Comparison of ENCODE assay signal across 9 cellular contexts in the genomic region with DNA sequence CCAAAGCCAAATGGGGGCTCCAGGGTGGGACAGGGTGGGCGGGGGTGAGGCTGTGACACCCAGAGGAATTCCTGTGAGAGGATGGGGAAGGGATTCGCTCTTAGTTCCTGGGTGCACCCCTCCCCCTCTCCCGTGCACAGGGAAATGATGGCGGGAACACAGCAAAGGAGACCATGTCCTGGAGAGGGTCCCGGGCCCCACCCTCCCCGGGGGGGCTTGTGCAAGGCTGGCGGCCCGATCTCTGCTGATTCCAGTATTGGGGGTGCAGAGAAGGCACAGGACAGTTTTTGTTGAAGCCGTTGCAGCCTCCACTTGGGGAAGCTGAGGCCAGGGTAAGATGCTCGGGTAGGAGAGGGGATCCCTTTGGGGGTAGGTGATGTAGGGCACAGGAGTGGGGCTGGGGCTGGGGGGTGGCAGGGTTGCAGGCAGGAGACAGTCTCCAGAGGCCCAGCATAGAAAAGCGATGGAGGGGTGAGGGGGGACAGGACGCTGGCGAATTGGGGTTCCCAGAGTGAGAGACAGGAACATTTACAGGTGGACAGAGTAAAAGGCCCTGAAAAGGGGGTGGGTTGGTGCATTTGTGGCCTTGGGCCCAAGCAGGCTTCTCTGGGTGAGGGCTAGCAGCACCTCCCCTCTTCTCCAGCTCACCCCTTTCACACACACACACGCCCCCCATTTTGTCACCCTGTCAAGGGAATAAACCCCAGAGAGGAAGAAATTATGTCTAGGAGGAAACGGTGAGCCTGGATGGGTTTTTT. TPM values are rescaled to one million over a fixed set of nuclear protein-coding genes. Genes with fewer than 3 reads are reported as not detected.
DNase-seq lines count a peak whose midpoint lies in the region; ATAC-seq, FAIRE-seq and TF ChIP-seq lines count a peak whose summit lies in the region.
"Had no signal": no experiment of that assay in that cellular context is flagged by ENCODE, and none has a peak within 500 bp of the region (broad histone marks: within the 10 kb centered on the region; RNA-seq: fewer than 3 reads in every experiment).

No MANE protein-coding gene starts in this region.

- no peak overlapping the region for H2BK120ac ChIP-seq in mesendoderm (ENCODE audit: low read depth, low read length)

- DNase-seq in heart left ventricle (peak in 1 of 5 donors; percentile 65), left cardiac atrium (no peak), breast epithelium (ENCODE audit: low spot score in 2 of 2) (no peak), mesendoderm (no peak), upper lobe of left lung (no peak), Kasumi-1 (lab: John Stamatoyannopoulos, UW) (no peak), GM12891 (ENCODE audit: insufficient read length, low spot score) (no peak), NCI-H128 (lab: John Stamatoyannopoulos, UW; ENCODE audit: unreplicated experiment) (no peak)
- DNase-seq: GF-D8 had no signal

- peak overlapping the region; percentile 45 to 98 (median 90) for H3K4me3 ChIP-seq in heart left ventricle
- peak overlapping the region; percentile 81 to 94 (median 82) for H3K4me3 ChIP-seq in breast epithelium
- no peak overlapping the region for H3K4me3 ChIP-seq in mesendoderm (ENCODE audit: low read length)
- peak overlapping the region; percentile 59 to 96 (median 89) for H3K4me3 ChIP-seq in upper lobe of left lung

- FAIRE-seq in GM12891 (lab: Jason Lieb, UNC): no peak

- H2BK15ac ChIP-seq in mesendoderm (replicated peaks; ENCODE audit: low read depth): no peak overlapping the region

- ATAC-seq in heart left ventricle (no peak), left cardiac atrium (no peak), upper lobe of left lung (ENCODE audit: low FRiP score in 2 of 2) (no peak)

- H3K4me2 ChIP-seq in mesendoderm (ENCODE audit: low read length): peak overlapping the region; percentile 51

- peak overlapping the region; percentile 74 for H3K9ac ChIP-seq in mesendoderm (ENCODE audit: low read length)

- no peak overlapping the region for H4K8ac ChIP-seq in mesendoderm (ENCODE audit: low read depth, low read length)

- H3K36me3 ChIP-seq in heart left ventricle: peaks cover 0 to 30% (median 4%) of the 10 kb centered on the region in 9 donors
- no peaks in the 10 kb centered on the region for H3K36me3 ChIP-seq in breast epithelium
- H3K36me3 ChIP-seq in mesendoderm (ENCODE audit: control insufficient read depth, insufficient read depth, low read length): peaks cover 4% of the 10 kb centered on the region
- H3K36me3 ChIP-seq in upper lobe of left lung: no peaks in the 10 kb centered on the region

- H4K5ac ChIP-seq in mesendoderm (ENCODE audit: low read length): no peak overlapping the region

- TF ChIP-seq POLR2A in heart left ventricle (IDR thresholded peaks at IDR 0.05) (no peak), breast epithelium (IDR thresholded peaks at IDR 0.05) (no peak), upper lobe of left lung (IDR thresholded peaks at IDR 0.05) (no peak), GM12891 (IDR thresholded peaks at IDR 0.05; ENCODE audit: low read depth, low read length) (no peak)

- H2BK5ac ChIP-seq in mesendoderm (ENCODE audit: low read length): no peak overlapping the region

- H3K79me1 ChIP-seq in mesendoderm (ENCODE audit: low read length): peaks cover 5% of the 10 kb centered on the region

- H3K27me3 ChIP-seq in heart left ventricle: no peaks in the 10 kb centered on the region
- H3K27me3 ChIP-seq in breast epithelium: no peaks in the 10 kb centered on the region
- no peaks in the 10 kb centered on the region for H3K27me3 ChIP-seq in mesendoderm (ENCODE audit: insufficient read depth, low read length, poor library complexity)
- no peaks in the 10 kb centered on the region for H3K27me3 ChIP-seq in upper lobe of left lung

- H2AK5ac ChIP-seq in mesendoderm (ENCODE audit: low read length): no peak overlapping the region

- no peak for TF ChIP-seq EP300 in upper lobe of left lung (IDR thresholded peaks at IDR 0.05)

- H3K27ac ChIP-seq in heart left ventricle: peak overlapping the region; percentile 75 to 97 (median 92)
- peak overlapping the region; percentile 93 to 97 for H3K27ac ChIP-seq in breast epithelium
- no peak overlapping the region for H3K27ac ChIP-seq in mesendoderm (ENCODE audit: low read depth, low read length)
- H3K27ac ChIP-seq in upper lobe of left lung: peak overlapping the region; percentile 90 to 95 (median 92)

- no peaks in the 10 kb centered on the region for H3K9me3 ChIP-seq in heart left ventricle
- no peaks in the 10 kb centered on the region for H3K9me3 ChIP-seq in breast epithelium
- no peaks in the 10 kb centered on the region for H3K9me3 ChIP-seq in upper lobe of left lung

- 35 to 44% (median 43%) methylated on average over 14 to 15 of the region's 15 CpGs for WGBS in heart left ventricle, 4 donors
- WGBS in mesendoderm (ENCODE audit: extremely low coverage, insufficient coverage, low lambda C conversion rate): no CpG with 5 or more reads among the region's 15 CpGs
- WGBS in upper lobe of left lung, 2 donors: 47% methylated on average over 11 to 12 of the region's 15 CpGs

- TF ChIP-seq CTCF in heart left ventricle (IDR thresholded peaks at IDR 0.05) (no peak), breast epithelium (IDR thresholded peaks at IDR 0.05) (no peak), upper lobe of left lung (IDR thresholded peaks at IDR 0.05) (no peak)

- H3K4me1 ChIP-seq in heart left ventricle (peaks cover 0 to 27% (median 21%) of the 10 kb centered on the region in 12 donors), breast epithelium (peaks cover 8 to 15% of the 10 kb centered on the region in 2 donors), mesendoderm (ENCODE audit: control insufficient read depth, low read depth, low read length) (peaks cover 4% of the 10 kb centered on the region), upper lobe of left lung (peaks cover 17 to 38% (median 26%) of the 10 kb centered on the region in 4 donors)

- H3K56ac ChIP-seq in mesendoderm (ENCODE audit: low read length): peak overlapping the region; percentile 93

- intact Hi-C loops in heart left ventricle (cut with DNase I): loop anchor here in 2 of 10 donors (2.0 to 5.0 kb wide), 2 partner anchors 38 to 40 kb away; partner anchors contain the start of gene HMCES (in 2 of the 2)
- intact Hi-C loops in left cardiac atrium (cut with DNase I): no loop called here
- intact Hi-C loops in breast epithelium (cut with DNase I; ENCODE audit: low total_unique reads): no loop called here

- H3K18ac ChIP-seq in mesendoderm (ENCODE audit: low read length): no peak overlapping the region

- peaks cover 3% of the 10 kb centered on the region for H3K79me2 ChIP-seq in mesendoderm (ENCODE audit: control insufficient read depth, insufficient read depth, low read length)

- H3K4ac ChIP-seq in mesendoderm (ENCODE audit: low read depth, low read length): no peak overlapping the region

- no peak overlapping the region for H3K23ac ChIP-seq in mesendoderm (ENCODE audit: low read length)

TF ChIP-seq in GM12891, 5 proteins besides CTCF, POLR2A, EP300 and RAD21:
- TF ChIP-seq SPI1 (IDR thresholded peaks at IDR 0.05; ENCODE audit: low read depth, low read length) (no peak), TAF1 (IDR thresholded peaks at IDR 0.05; ENCODE audit: low read depth, low read length) (no peak), PAX5 (IDR thresholded peaks at IDR 0.05; ENCODE audit: insufficient read depth, low read length, severe bottlenecking) (no peak)

RNA-seq across cellular contexts. Expression of gene HMCES, which starts 38.5 kb away (rescaled TPM):
- total RNA-seq in heart left ventricle (10 to 100 TPM; 30.0 to 46.3 (median 37.7) TPM), left cardiac atrium (10 to 100 TPM; 44.6 to 46.7 TPM), breast epithelium (10 to 100 TPM; 32.3 to 40.5 (median 32.8) TPM), upper lobe of left lung (10 to 100 TPM; 27.0 to 38.0 (median 31.1) TPM)
- polyA plus RNA-seq in heart left ventricle: 10 to 100 TPM; 30.7 to 46.6 TPM
- 25.1 TPM for polyA plus RNA-seq in mesendoderm (2013, experiment 1 of 2)
- polyA plus RNA-seq in mesendoderm (2013, experiment 2 of 2): 25.3 TPM
- 42.1 TPM for polyA plus RNA-seq in GM12891 (2012; ENCODE audit: low read depth, missing spikeins)
